In the genomic region with DNA sequence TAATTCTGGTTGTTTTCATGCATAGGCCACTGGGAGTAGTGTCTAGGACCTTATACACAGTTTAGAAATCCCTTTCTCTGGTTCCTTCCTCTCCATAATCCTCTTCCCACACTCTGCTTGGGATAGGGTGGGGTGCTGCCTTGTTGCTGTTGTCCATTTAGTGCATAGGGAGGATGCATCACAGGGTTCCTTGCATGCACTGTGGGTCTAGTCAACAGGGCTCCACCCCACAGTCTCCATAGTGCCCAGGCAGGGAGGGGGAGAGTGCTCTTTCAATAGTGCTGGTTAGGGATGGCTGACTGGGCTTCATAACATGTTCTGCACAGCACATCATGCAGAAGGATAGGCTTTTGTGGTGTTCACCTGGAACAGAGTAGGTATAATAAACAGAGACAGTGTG, we compare ENCODE assay signal across 20 cellular contexts.
"Had no signal": no experiment of that assay in that cellular context is flagged by ENCODE, and none has a peak within 500 bp of the region (broad histone marks: within the 10 kb centered on the region; RNA-seq: fewer than 3 reads in every experiment).

No MANE protein-coding gene starts in this region.

- H3K4me3 ChIP-seq: breast epithelium, coronary artery, left lung, lung, prostate gland, spleen had no signal

- ATAC-seq: activated CD4-positive, alpha-beta T cell treated with anti-CD3 and anti-CD28 coated beads for 36 hours; activated naive CD4-positive, alpha-beta T cell treated with anti-CD3 and anti-CD28 coated beads, Interleukin-2, amount 50 U/mL, for 72 hours; activated T-helper 17 cell treated with anti-CD3 and anti-CD28 coated beads, Interleukin-2, amount 50 U/mL, for 72 hours; foreskin keratinocyte; left lung; naive thymus-derived CD8-positive, alpha-beta T cell; T-cell had no signal

- H3K36me3 ChIP-seq: breast epithelium, left lung, prostate gland had no signal

- H3K27me3 ChIP-seq: breast epithelium, foreskin keratinocyte, left lung, spleen had no signal

- DNase-seq: activated B cell treated with CpG ODN at 0.5 μM for 24 hours; activated CD4-positive, alpha-beta T cell treated with anti-CD3 and anti-CD28 coated beads for 36 hours; activated CD4-positive, alpha-beta T cell treated with anti-CD3 and anti-CD28 coated beads, Interleukin-2, amount 50 U/mL, for 4 hours; activated CD8-positive, alpha-beta memory T cell treated with anti-CD3 and anti-CD28 coated beads for 24 hours; activated CD8-positive, alpha-beta memory T cell treated with anti-CD3 and anti-CD28 coated beads, Interleukin-2, amount 50 U/mL, for 4 hours; activated T-cell treated with anti-CD3 and anti-CD28 coated beads, Interleukin-2, amount 50 U/mL, for 24 hours; cerebellar nuclear complex; foreskin keratinocyte; left lung; naive thymus-derived CD8-positive, alpha-beta T cell; spleen; stimulated activated CD4-positive, alpha-beta T cell treated with anti-CD3 and anti-CD28 coated beads, Interleukin-4, amount 100 ng/mL, for 1 hour; stimulated activated naive CD4-positive, alpha-beta T cell; T-cell had no signal

- H3K27ac ChIP-seq: breast epithelium, coronary artery, foreskin keratinocyte, left lung, prostate gland, spleen had no signal

- H3K4me1 ChIP-seq: breast epithelium, foreskin keratinocyte, left lung, prostate gland had no signal

- H3K9me3 ChIP-seq: breast epithelium, left lung, prostate gland, spleen had no signal
